8 cellular contexts compared by ENCODE assay signal in genomic region chr4:4387531-4388311, GRCh38. TPM values are rescaled to one million over a fixed set of nuclear protein-coding genes. Genes with fewer than 3 reads are reported as not detected.
DNase-seq lines count a peak whose midpoint lies in the region; ATAC-seq, FAIRE-seq and TF ChIP-seq lines count a peak whose summit lies in the region.

No MANE protein-coding gene starts in this region.

- H3K36me3 ChIP-seq in kidney (ENCODE audit: control insufficient read depth in 1 of 2, insufficient read depth in 2 of 2, low read length in 2 of 2) (no peaks in the 10 kb centered on the region), tibial artery (no peaks in the 10 kb centered on the region)

- H3K27me3 ChIP-seq in tibial artery, result peaks cover 0 to 79% of the 10 kb centered on the region in 2 donors

- no peaks in the 10 kb centered on the region for H3K36me3 Mint-ChIP-seq in activated naive CD8-positive, alpha-beta T cell treated with anti-CD3 and anti-CD28 coated beads, Interleukin-2, amount 50 U/mL, for 24 hours (ENCODE audit: low read depth)

- DNase-seq in activated gamma-delta T cell treated with Interleukin-2 at 50 U/mL for 16 hours (peak; percentile 19), activated gamma-delta T cell (lab: John Stamatoyannopoulos, UW) (no peak), kidney (peak; percentile 63), tibial artery (no peak), MV-4-11 (lab: John Stamatoyannopoulos, UW) (no peak)
- DNase-seq in activated naive CD8-positive, alpha-beta T cell treated with anti-CD3 and anti-CD28 coated beads, Interleukin-2, amount 50 U/mL, for 24 hours, result peak; percentile 22

- H3K9me3 ChIP-seq in kidney (ENCODE audit: control insufficient read depth in 1 of 2, low read length in 2 of 2), result no peaks in the 10 kb centered on the region
- H3K9me3 ChIP-seq in tibial artery, result no peaks in the 10 kb centered on the region

- no peaks in the 10 kb centered on the region for H3K9me3 Mint-ChIP-seq in activated naive CD8-positive, alpha-beta T cell treated with anti-CD3 and anti-CD28 coated beads, Interleukin-2, amount 50 U/mL, for 24 hours

- peak overlapping the region; percentile 51 for H3K4me3 Mint-ChIP-seq in activated naive CD8-positive, alpha-beta T cell treated with anti-CD3 and anti-CD28 coated beads, Interleukin-2, amount 50 U/mL, for 24 hours

- H3K4me3 ChIP-seq in kidney (ENCODE audit: low read length in 2 of 2) (peak overlapping the region in 1 of 2 donors; percentile 35), tibial artery (peak overlapping the region; percentile 22 to 44)

- no peak for TF ChIP-seq CTCF in kidney (IDR thresholded peaks at IDR 0.05; ENCODE audit: borderline replicate concordance, extremely low read depth, insufficient read depth)
- TF ChIP-seq CTCF in tibial artery (IDR thresholded peaks at IDR 0.05), result no peak

- ATAC-seq in activated naive CD8-positive, alpha-beta T cell treated with anti-CD3 and anti-CD28 coated beads, Interleukin-2, amount 50 U/mL, for 24 hours, result no peak
- ATAC-seq in HG03039 (IDR thresholded peaks at IDR 0.05; ENCODE audit: unreplicated experiment), result no peak
- ATAC-seq in HG03521 (IDR thresholded peaks at IDR 0.05; ENCODE audit: unreplicated experiment), result no peak

- H3K27ac Mint-ChIP-seq in activated naive CD8-positive, alpha-beta T cell treated with anti-CD3 and anti-CD28 coated beads, Interleukin-2, amount 50 U/mL, for 24 hours, result no peak overlapping the region

- no peak overlapping the region for H3K9ac ChIP-seq in kidney (ENCODE audit: low read length in 2 of 2)

- no peak overlapping the region for H3K27ac ChIP-seq in kidney (ENCODE audit: low read depth in 2 of 2, low read length in 2 of 2)
- H3K27ac ChIP-seq in tibial artery, result no peak overlapping the region

- intact Hi-C loops in kidney (cut with DNase I) (no loop called here), tibial artery (cut with DNase I; ENCODE audit: low total_unique reads) (no loop called here)

- H3K27me3 Mint-ChIP-seq in activated naive CD8-positive, alpha-beta T cell treated with anti-CD3 and anti-CD28 coated beads, Interleukin-2, amount 50 U/mL, for 24 hours, result peaks cover 19% of the 10 kb centered on the region

- peaks cover 12% of the 10 kb centered on the region for H3K4me1 Mint-ChIP-seq in activated naive CD8-positive, alpha-beta T cell treated with anti-CD3 and anti-CD28 coated beads, Interleukin-2, amount 50 U/mL, for 24 hours

- H3K4me1 ChIP-seq in kidney (ENCODE audit: control insufficient read depth in 1 of 2, insufficient read depth in 1 of 2, low read depth in 1 of 2, low read length in 2 of 2) (peaks cover 0 to 3% of the 10 kb centered on the region in 2 donors), tibial artery (peaks cover 0 to 35% (median 28%) of the 10 kb centered on the region in 4 donors)

- FAIRE-seq in kidney (lab: Jason Lieb, UNC), result no peak

RNA-seq across cellular contexts. Expression of gene NSG1, which starts 0.8 kb away (rescaled TPM):
- total RNA-seq in kidney, result 9.5 TPM
- 4.7 TPM for polyA plus RNA-seq in kidney (ENCODE audit: insufficient read depth, low read depth, low replicate concordance)

Comparison
In these comparisons a context has a peak if more than half of its experiments do, and no peak if none do; other contexts are left out.
1. DNase-seq: peak in activated gamma-delta T cell treated with Interleukin-2 at 50 U/mL for 16 hours (single experiment), activated naive CD8-positive, alpha-beta T cell treated with anti-CD3 and anti-CD28 coated beads, Interleukin-2, amount 50 U/mL, for 24 hours (single experiment) and kidney (single experiment); none in activated gamma-delta T cell (single experiment), tibial artery (0 of 2) and MV-4-11 (single experiment).